ENCODE assay signal across 8 cellular contexts in genomic region chr5:165209101-165209727, GRCh38.
DNase-seq lines count a peak whose midpoint lies in the region; ATAC-seq and TF ChIP-seq lines count a peak whose summit lies in the region.

No MANE protein-coding gene starts in this region.

- intact Hi-C loops in thyroid gland (cut with DNase I), result no loop called here
- intact Hi-C loops in sciatic nerve (cut with DNase I), result no loop called here

- no peaks in the 10 kb centered on the region for H3K36me3 ChIP-seq in thyroid gland

- H3K9me3 Mint-ChIP-seq in activated T-cell treated with anti-CD3 and anti-CD28 coated beads, Interleukin-2, amount 50 U/mL, for 72 hours, result no peaks in the 10 kb centered on the region
- H3K9me3 Mint-ChIP-seq in activated CD4-positive, alpha-beta T cell treated with anti-CD3 and anti-CD28 coated beads, Interleukin-2, amount 10 ng/mL, durations not matched to agents 7 days and 5 days, result no peaks in the 10 kb centered on the region

- no peaks in the 10 kb centered on the region for H3K27me3 ChIP-seq in thyroid gland

- DNase-seq in ACHN (peak; percentile 33), GM20000 (ENCODE audit: low spot score) (peak; percentile 11), RPMI8226 (peak; percentile 11), foreskin melanocyte (peak; percentile 22), thyroid gland (no peak), sciatic nerve (ENCODE audit: low spot score) (no peak)
- DNase-seq in activated T-cell treated with anti-CD3 and anti-CD28 coated beads, Interleukin-2, amount 50 U/mL, for 72 hours, result no peak
- DNase-seq in activated CD4-positive, alpha-beta T cell treated with anti-CD3 and anti-CD28 coated beads, Interleukin-2, amount 10 ng/mL, durations not matched to agents 7 days and 5 days, result no peak

- ATAC-seq in activated T-cell treated with anti-CD3 and anti-CD28 coated beads, Interleukin-2, amount 50 U/mL, for 72 hours (replicated peaks in 1 of 2), result no peak
- no peak for ATAC-seq in sciatic nerve

- 0 to 2% methylated on average over 1 of the region's 1 CpG for WGBS in thyroid gland, 2 donors

- H3K27ac ChIP-seq in thyroid gland, result no peak overlapping the region

- TF ChIP-seq CTCF in GM20000 (IDR thresholded peaks at IDR 0.05; ENCODE audit: extremely low read depth, missing control alignments) (peak; percentile 17), thyroid gland (IDR thresholded peaks at IDR 0.05) (peak in 5 of 6 experiments; percentile 19 to 70 (median 58))

- H3K9me3 ChIP-seq in thyroid gland, result no peaks in the 10 kb centered on the region

- no peak for TF ChIP-seq POLR2A in thyroid gland (IDR thresholded peaks at IDR 0.05)

- POLR2A ChIA-PET in activated CD4-positive, alpha-beta T cell treated with anti-CD3 and anti-CD28 coated beads, Interleukin-2, amount 10 ng/mL, durations not matched to agents 7 days and 5 days (lab: Charles Lee), result no interaction called here

- in situ Hi-C loops in ACHN (cut with HindIII; ENCODE audit: low pct_ligation_motif_present, low pct_unique_long_range_greater_than_20kb, low sequenced_read_pairs), result no loop called here

- no peaks in the 10 kb centered on the region for H3K27me3 Mint-ChIP-seq in activated T-cell treated with anti-CD3 and anti-CD28 coated beads, Interleukin-2, amount 50 U/mL, for 72 hours (ENCODE audit: low read depth)
- H3K27me3 Mint-ChIP-seq in activated CD4-positive, alpha-beta T cell treated with anti-CD3 and anti-CD28 coated beads, Interleukin-2, amount 10 ng/mL, durations not matched to agents 7 days and 5 days, result no peaks in the 10 kb centered on the region

- H3K4me1 ChIP-seq in thyroid gland, result no peaks in the 10 kb centered on the region

- H3K4me1 Mint-ChIP-seq in activated T-cell treated with anti-CD3 and anti-CD28 coated beads, Interleukin-2, amount 50 U/mL, for 72 hours (ENCODE audit: low read depth), result no peaks in the 10 kb centered on the region
- no peaks in the 10 kb centered on the region for H3K4me1 Mint-ChIP-seq in activated CD4-positive, alpha-beta T cell treated with anti-CD3 and anti-CD28 coated beads, Interleukin-2, amount 10 ng/mL, durations not matched to agents 7 days and 5 days

- no peaks in the 10 kb centered on the region for H3K36me3 Mint-ChIP-seq in activated T-cell treated with anti-CD3 and anti-CD28 coated beads, Interleukin-2, amount 50 U/mL, for 72 hours (ENCODE audit: insufficient read depth in 2 of 2)
- no peaks in the 10 kb centered on the region for H3K36me3 Mint-ChIP-seq in activated CD4-positive, alpha-beta T cell treated with anti-CD3 and anti-CD28 coated beads, Interleukin-2, amount 10 ng/mL, durations not matched to agents 7 days and 5 days (ENCODE audit: low read depth)

- H3K4me3 ChIP-seq in thyroid gland (replicated peaks in 1 of 3), result no peak overlapping the region

- CTCF ChIA-PET in activated CD4-positive, alpha-beta T cell treated with anti-CD3 and anti-CD28 coated beads, Interleukin-2, amount 10 ng/mL, durations not matched to agents 7 days and 5 days (lab: Charles Lee), result no interaction called here

- H3K4me3 Mint-ChIP-seq in activated T-cell treated with anti-CD3 and anti-CD28 coated beads, Interleukin-2, amount 50 U/mL, for 72 hours, result no peak overlapping the region
- H3K4me3 Mint-ChIP-seq in activated CD4-positive, alpha-beta T cell treated with anti-CD3 and anti-CD28 coated beads, Interleukin-2, amount 10 ng/mL, durations not matched to agents 7 days and 5 days, result no peak overlapping the region

- no peak overlapping the region for H3K27ac Mint-ChIP-seq in activated T-cell treated with anti-CD3 and anti-CD28 coated beads, Interleukin-2, amount 50 U/mL, for 72 hours
- no peak overlapping the region for H3K27ac Mint-ChIP-seq in activated CD4-positive, alpha-beta T cell treated with anti-CD3 and anti-CD28 coated beads, Interleukin-2, amount 10 ng/mL, durations not matched to agents 7 days and 5 days

Comparison
In these comparisons a context has a peak if more than half of its experiments do, and no peak if none do; other contexts are left out.
1. DNase-seq: peak in ACHN (single experiment), GM20000 (single experiment), RPMI8226 (single experiment) and foreskin melanocyte (single experiment); none in thyroid gland (0 of 2), activated T-cell treated with anti-CD3 and anti-CD28 coated beads, Interleukin-2, amount 50 U/mL, for 72 hours (0 of 2), activated CD4-positive, alpha-beta T cell treated with anti-CD3 and anti-CD28 coated beads, Interleukin-2, amount 10 ng/mL, durations not matched to agents 7 days and 5 days (single experiment) and sciatic nerve (single experiment).